Comparison of ENCODE assay signal across 9 cellular contexts in the genomic region with DNA sequence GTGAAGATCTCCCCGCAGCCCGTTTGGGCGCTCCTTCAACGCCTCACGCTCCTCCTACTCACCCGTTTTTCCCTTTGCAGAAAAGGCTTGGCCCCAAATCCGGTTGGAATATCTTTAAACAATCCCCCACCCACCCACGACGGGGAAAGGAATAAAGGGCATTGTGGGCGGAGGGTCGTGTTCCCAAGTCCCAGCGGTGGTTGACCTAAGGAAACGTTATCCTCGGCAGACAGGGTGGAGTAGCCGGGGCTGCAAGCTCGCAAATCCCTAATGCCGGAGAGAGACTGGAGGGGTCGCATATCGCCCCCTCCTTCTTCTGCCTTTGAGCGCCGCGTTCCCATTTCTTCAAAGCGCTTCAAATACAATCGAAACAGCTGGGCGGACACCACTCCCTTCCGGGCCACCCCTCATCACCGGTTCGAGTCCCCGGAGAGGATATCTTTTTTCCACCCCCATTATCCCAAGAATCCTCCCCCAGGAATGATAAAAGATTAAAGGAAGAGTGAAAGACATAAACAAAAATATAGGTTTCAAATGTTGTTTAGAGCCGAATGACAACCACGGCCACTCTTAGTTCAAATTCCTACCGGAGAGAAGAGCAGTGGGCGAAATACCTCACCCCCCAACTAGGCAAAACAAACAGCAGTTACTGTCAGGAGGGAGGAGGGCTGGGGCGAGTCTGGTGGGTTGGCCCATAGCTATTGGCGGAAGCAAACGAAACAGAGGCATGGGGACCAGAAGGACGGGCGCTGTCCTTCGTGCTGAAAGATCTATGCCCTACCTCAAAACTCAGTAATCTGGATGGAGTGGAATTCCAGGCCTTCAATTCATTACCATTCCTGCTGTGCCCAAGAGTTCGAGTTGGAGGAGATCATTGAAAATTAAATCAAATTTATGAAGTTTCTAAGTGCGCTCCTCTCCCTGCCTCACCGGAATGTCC. TPM values are rescaled to one million over a fixed set of nuclear protein-coding genes. Genes with fewer than 3 reads are reported as not detected.
A peak's percentile ranks its signal among the peaks of the same experiment; 100 is the strongest.
DNase-seq lines count a peak whose midpoint lies in the region; ATAC-seq, FAIRE-seq and TF ChIP-seq lines count a peak whose summit lies in the region.
"Had no signal": no experiment of that assay in that cellular context is flagged by ENCODE, and none has a peak within 500 bp of the region (broad histone marks: within the 10 kb centered on the region; RNA-seq: fewer than 3 reads in every experiment).

No MANE protein-coding gene starts in this region.

- H3K27ac Mint-ChIP-seq in CD4-positive, alpha-beta T cell: no peak overlapping the region
- H3K27ac Mint-ChIP-seq in WTC11: no peak overlapping the region

- peaks cover 43% of the 10 kb centered on the region for H3K4me1 Mint-ChIP-seq in CD4-positive, alpha-beta T cell (ENCODE audit: low read depth)
- peaks cover 43% of the 10 kb centered on the region for H3K4me1 Mint-ChIP-seq in WTC11

- intact Hi-C loops in CD4-positive, alpha-beta T cell (cut with DNase I, micrococcal nuclease): loop anchor here (2.0 to 10.0 kb wide), 7 partner anchors 77 to 579 kb away; no protein-coding TSS in a partner anchor

- H3K27me3 ChIP-seq in CD4-positive, alpha-beta T cell (ENCODE audit: control insufficient read depth, insufficient read depth, low read length): peaks cover 59% of the 10 kb centered on the region
- peaks cover 62% of the 10 kb centered on the region for H3K27me3 ChIP-seq in HUES48 (ENCODE audit: control insufficient read depth, insufficient read depth, low read length)

- ATAC-seq in CD4-positive, alpha-beta T cell (ENCODE audit: poor library complexity): no peak
- ATAC-seq in WTC11 (peak; percentile 31), HG03442 (IDR thresholded peaks at IDR 0.05; ENCODE audit: unreplicated experiment) (no peak), GM19452 (IDR thresholded peaks at IDR 0.05; ENCODE audit: unreplicated experiment) (no peak), HG03196 (IDR thresholded peaks at IDR 0.05; ENCODE audit: unreplicated experiment) (no peak)

- H3K27me3 Mint-ChIP-seq in CD4-positive, alpha-beta T cell: peaks cover 83% of the 10 kb centered on the region
- peaks cover 61% of the 10 kb centered on the region for H3K27me3 Mint-ChIP-seq in WTC11 (ENCODE audit: low read depth)

- no peak for DNase-seq in CD4-positive, alpha-beta T cell
- DNase-seq in WTC11 (ENCODE audit: low spot score): peak; percentile 83
- peak; percentile 43 for DNase-seq in kidney tubule cell (ENCODE audit: low spot score)
- DNase-seq in GM12891 (ENCODE audit: insufficient read length, low spot score): no peak

- no peak overlapping the region for H3K9ac ChIP-seq in HUES48 (ENCODE audit: low read depth, low read length)

- no peak for FAIRE-seq in GM12891 (lab: Jason Lieb, UNC)

- TF ChIP-seq POLR2A in GM12891 (IDR thresholded peaks at IDR 0.05; ENCODE audit: low read depth, low read length): no peak

- H3K9me3 Mint-ChIP-seq in CD4-positive, alpha-beta T cell: no peaks in the 10 kb centered on the region
- no peaks in the 10 kb centered on the region for H3K9me3 Mint-ChIP-seq in WTC11

- H3K4me3 ChIP-seq in HUES48 (ENCODE audit: low read depth, low read length): peak overlapping the region; percentile 63

- CTCF ChIA-PET in CD4-positive, alpha-beta T cell (lab: Charles Lee): interaction anchor here (0.8 to 2.5 kb wide), 5 partner anchors 34 to 453 kb away, joined by 3 to 8 read pairs (median 3); no protein-coding TSS in a partner anchor
- CTCF ChIA-PET in WTC11 (lab: Charles Lee): interaction anchor here (0.6 to 7.0 kb wide), 26 partner anchors 8 to 578 kb away, joined by 3 to 92 read pairs (median 4); partner anchors contain the start of genes ERICH2 and SP5

- H3K4me3 Mint-ChIP-seq in CD4-positive, alpha-beta T cell: peak overlapping the region; percentile 49
- peak overlapping the region; percentile 84 for H3K4me3 Mint-ChIP-seq in WTC11

- POLR2A ChIA-PET in CD4-positive, alpha-beta T cell (lab: Charles Lee): interaction anchor here (1.0 to 1.2 kb wide), 2 partner anchors 44 to 453 kb away, joined by 3 read pairs; partner anchors contain the start of gene ERICH2
- POLR2A ChIA-PET in WTC11 (lab: Charles Lee): interaction anchor here (0.7 to 1.2 kb wide), 2 partner anchors 405 to 571 kb away, joined by 3 read pairs; no protein-coding TSS in a partner anchor

- H3K36me3 Mint-ChIP-seq in CD4-positive, alpha-beta T cell (ENCODE audit: low read depth): no peaks in the 10 kb centered on the region
- H3K36me3 Mint-ChIP-seq in WTC11: no peaks in the 10 kb centered on the region

- TF ChIP-seq CTCF in CD4-positive, alpha-beta T cell (IDR thresholded peaks at IDR 0.05): no peak
- no peak for TF ChIP-seq CTCF in WTC11 (IDR thresholded peaks at IDR 0.05)

- H3K4me1 ChIP-seq in HUES48 (ENCODE audit: control insufficient read depth, insufficient read depth, low read length): peaks cover 41% of the 10 kb centered on the region

- no peaks in the 10 kb centered on the region for H3K36me3 ChIP-seq in HUES48 (ENCODE audit: control insufficient read depth, insufficient read depth, low read length)

- H3K9me3 ChIP-seq in CD4-positive, alpha-beta T cell (ENCODE audit: control insufficient read depth, low read length): no peaks in the 10 kb centered on the region
- H3K9me3 ChIP-seq in HUES48 (ENCODE audit: control insufficient read depth, insufficient read depth, low read length): no peaks in the 10 kb centered on the region

- no peak overlapping the region for H3K27ac ChIP-seq in CD4-positive, alpha-beta T cell (ENCODE audit: low read depth, low read length)
- H3K27ac ChIP-seq in HUES48 (ENCODE audit: low read depth, low read length): peak overlapping the region; percentile 51

TF ChIP-seq in WTC11, 78 proteins besides CTCF, POLR2A, EP300 and RAD21 (continues in another document):
- TF ChIP-seq CREM (CRISPR knock-in tag; IDR thresholded peaks at IDR 0.05) (0 out of 2 replicates have a peak, but pooled peaks have one; percentile 42), ZNF281 (CRISPR knock-in tag; IDR thresholded peaks at IDR 0.05) (peak; percentile 62; the same call in 1 of the 2 replicates)

TF ChIP-seq in GM12891, 5 proteins besides CTCF, POLR2A, EP300 and RAD21:
- TF ChIP-seq PAX5 (IDR thresholded peaks at IDR 0.05; ENCODE audit: insufficient read depth, low read length, severe bottlenecking): no peak
- no peak for TF ChIP-seq POU2F2 (IDR thresholded peaks at IDR 0.05; ENCODE audit: low read depth, low read length)
- TF ChIP-seq TAF1 (IDR thresholded peaks at IDR 0.05; ENCODE audit: low read depth, low read length): no peak
- no peak for TF ChIP-seq POLR2AphosphoS5 (IDR thresholded peaks at IDR 0.05; ENCODE audit: low read depth, low read length)
- TF ChIP-seq SPI1 (IDR thresholded peaks at IDR 0.05; ENCODE audit: low read depth, low read length): no peak
TF ChIP-seq in GM12891: peak in this region for 0.

RNA-seq across cellular contexts. Expression of gene GAD1, which starts 2.8 kb away (rescaled TPM):
- not detected for total RNA-seq in CD4-positive, alpha-beta T cell
- total RNA-seq in WTC11 (2021): 2.5 to 3.6 TPM (median 2.6 TPM) in 3 replicates
- 0.45 TPM for polyA plus RNA-seq in GM12891 (2012; ENCODE audit: low read depth, missing spikeins)

RNA-seq across cellular contexts. Expression of gene ERICH2, which starts 43.7 kb away (rescaled TPM):
- total RNA-seq in CD4-positive, alpha-beta T cell: not detected
- total RNA-seq in WTC11 (2021): 1.1 to 1.6 TPM (median 1.1 TPM) in 3 replicates
- polyA plus RNA-seq in GM12891 (2012; ENCODE audit: low read depth, missing spikeins): not detected
- total RNA-seq: activated CD8-positive, alpha-beta memory T cell treated with anti-CD3 and anti-CD28 coated beads for 36 hours had no signal

Comparison
In these comparisons a context has a peak if more than half of its experiments do, and no peak if none do; other contexts are left out.
1. DNase-seq: peak in WTC11 (single experiment) and kidney tubule cell (single experiment); none in CD4-positive, alpha-beta T cell (0 of 10) and GM12891 (single experiment).